In the genomic region with DNA sequence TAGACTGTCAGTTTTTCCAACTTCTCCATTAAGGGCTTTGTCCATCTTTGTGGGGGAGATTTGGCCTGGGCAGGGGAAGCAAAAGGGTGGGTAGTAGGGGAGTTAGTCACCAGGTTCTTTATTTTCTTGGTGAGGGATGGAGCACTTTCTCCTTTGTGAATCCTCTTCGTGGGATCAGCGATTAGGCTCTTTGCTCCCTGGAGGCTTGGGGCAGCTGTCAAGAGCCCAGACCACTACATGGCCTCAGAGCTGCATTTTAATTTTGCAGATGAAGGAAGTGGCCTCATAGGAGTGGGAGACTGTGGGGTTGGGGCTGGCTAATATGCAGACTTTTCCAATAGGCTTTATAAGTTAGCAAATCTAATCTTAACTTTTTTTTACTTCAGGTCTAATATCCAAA, we compare ENCODE assay signal across 7 cellular contexts.
"Had no signal": no experiment of that assay in that cellular context is flagged by ENCODE, and none has a peak within 500 bp of the region (broad histone marks: within the 10 kb centered on the region; RNA-seq: fewer than 3 reads in every experiment).

No MANE protein-coding gene starts in this region.

- H3K27me3 Mint-ChIP-seq: IgD-negative memory B cell had no signal

- H3K36me3 Mint-ChIP-seq: IgD-negative memory B cell had no signal

- H3K9ac ChIP-seq: GM23248 had no signal

- DNase-seq: GM23248, GOT3, H7, HFFc6 had no signal

- H3K9me3 ChIP-seq: HAP-1 had no signal

- H3K27ac ChIP-seq: GM23248, HL-60 had no signal

- H3K27ac Mint-ChIP-seq: HFFc6, IgD-negative memory B cell had no signal

- H3K4me1 ChIP-seq: HAP-1 had no signal

- H3K4me1 Mint-ChIP-seq: IgD-negative memory B cell had no signal

- H3K4me3 ChIP-seq: GM23248, HAP-1 had no signal

- H3K4me3 Mint-ChIP-seq: HFFc6, IgD-negative memory B cell had no signal

- H2AFZ ChIP-seq: GM23248 had no signal

- H3K36me3 ChIP-seq: HAP-1 had no signal
